Comparison of ENCODE assay signal across 15 cellular contexts in genomic region chr18:44699571-44700261, GRCh38. TPM values are rescaled to one million over a fixed set of nuclear protein-coding genes. Genes with fewer than 3 reads are reported as not detected.
DNase-seq lines count a peak whose midpoint lies in the region; ATAC-seq and TF ChIP-seq lines count a peak whose summit lies in the region.
"Had no signal": no experiment of that assay in that cellular context is flagged by ENCODE, and none has a peak within 500 bp of the region (broad histone marks: within the 10 kb centered on the region; RNA-seq: fewer than 3 reads in every experiment).

No MANE protein-coding gene starts in this region.

- TF ChIP-seq CTCF in glutamatergic neuron (IDR thresholded peaks at IDR 0.05; ENCODE audit: partially characterized antibody, unreplicated experiment) (no peak), ovary (IDR thresholded peaks at IDR 0.05) (no peak), upper lobe of left lung (IDR thresholded peaks at IDR 0.05) (no peak)

- CTCF ChIA-PET in activated CD8-positive, alpha-beta memory T cell treated with anti-CD3 and anti-CD28 coated beads, Interleukin-2, amount 10 ng/mL, durations not matched to agents 7 days and 5 days (lab: Charles Lee): interaction anchor here (1.2 kb wide), 1 partner anchor 12 kb away, joined by 3 read pairs; no protein-coding TSS in a partner anchor
- CTCF ChIA-PET in activated CD4-positive, alpha-beta memory T cell treated with anti-CD3 and anti-CD28 coated beads for 36 hours (lab: Charles Lee): interaction anchor here (0.8 kb wide), 1 partner anchor 188 kb away, joined by 3 read pairs; no protein-coding TSS in a partner anchor

- WGBS in ovary, 3 donors: 14 to 26% (median 20%) methylated on average over 10 of the region's 10 CpGs
- 67 to 77% methylated on average over 10 of the region's 10 CpGs for WGBS in upper lobe of left lung, 2 donors

- TF ChIP-seq EP300 in ovary (IDR thresholded peaks at IDR 0.05) (no peak), upper lobe of left lung (IDR thresholded peaks at IDR 0.05) (no peak)

- H3K4me1 ChIP-seq in ovary (ENCODE audit: insufficient read depth) (peaks cover 22% of the 10 kb centered on the region), upper lobe of left lung (peaks cover 5 to 23% (median 13%) of the 10 kb centered on the region in 4 donors)

- intact Hi-C loops in ovary (cut with DNase I): loop anchor here in 2 of 4 donors (10.0 kb wide), 2 partner anchors 85 to 95 kb away; no protein-coding TSS in a partner anchor
- intact Hi-C loops in activated CD4-positive, alpha-beta memory T cell treated with anti-CD3 and anti-CD28 coated beads for 36 hours (cut with micrococcal nuclease): loop anchor here (2.0 kb wide), 1 partner anchor 17 kb away; no protein-coding TSS in a partner anchor

- no peaks in the 10 kb centered on the region for H3K36me3 ChIP-seq in ovary
- H3K36me3 ChIP-seq in upper lobe of left lung: no peaks in the 10 kb centered on the region

- no peak for ATAC-seq in activated CD8-positive, alpha-beta memory T cell treated with anti-CD3 and anti-CD28 coated beads, Interleukin-2, amount 10 ng/mL, durations not matched to agents 7 days and 5 days
- peak in 1 of 2 donors; percentile 52 for ATAC-seq in upper lobe of left lung (ENCODE audit: low FRiP score in 2 of 2)
- ATAC-seq: PC-3 had no signal

- peaks cover 10% of the 10 kb centered on the region for H3K27me3 Mint-ChIP-seq in activated CD8-positive, alpha-beta memory T cell treated with anti-CD3 and anti-CD28 coated beads, Interleukin-2, amount 10 ng/mL, durations not matched to agents 7 days and 5 days
- peaks cover 2% of the 10 kb centered on the region for H3K27me3 Mint-ChIP-seq in glutamatergic neuron (ENCODE audit: unreplicated experiment)
- H3K27me3 Mint-ChIP-seq in activated CD4-positive, alpha-beta memory T cell treated with anti-CD3 and anti-CD28 coated beads for 36 hours: peaks cover 7% of the 10 kb centered on the region
- H3K27me3 Mint-ChIP-seq: CD4-positive, CD25-positive, alpha-beta regulatory T cell had no signal

- H3K4me1 Mint-ChIP-seq in activated CD8-positive, alpha-beta memory T cell treated with anti-CD3 and anti-CD28 coated beads, Interleukin-2, amount 10 ng/mL, durations not matched to agents 7 days and 5 days: peaks cover 40% of the 10 kb centered on the region
- peaks cover 35% of the 10 kb centered on the region for H3K4me1 Mint-ChIP-seq in glutamatergic neuron (ENCODE audit: low read depth, unreplicated experiment)
- peaks cover 15% of the 10 kb centered on the region for H3K4me1 Mint-ChIP-seq in activated CD4-positive, alpha-beta memory T cell treated with anti-CD3 and anti-CD28 coated beads for 36 hours (ENCODE audit: low read depth)

- H3K9me3 Mint-ChIP-seq in activated CD8-positive, alpha-beta memory T cell treated with anti-CD3 and anti-CD28 coated beads, Interleukin-2, amount 10 ng/mL, durations not matched to agents 7 days and 5 days (ENCODE audit: low read depth): peaks cover 2% of the 10 kb centered on the region
- no peaks in the 10 kb centered on the region for H3K9me3 Mint-ChIP-seq in glutamatergic neuron (ENCODE audit: unreplicated experiment)
- no peaks in the 10 kb centered on the region for H3K9me3 Mint-ChIP-seq in activated CD4-positive, alpha-beta memory T cell treated with anti-CD3 and anti-CD28 coated beads for 36 hours
- H3K9me3 Mint-ChIP-seq: activated naive CD4-positive, alpha-beta T cell treated with anti-CD3 and anti-CD28 coated beads, Interleukin-2, amount 50 U/mL, for 72 hours had no signal

- H3K27ac ChIP-seq in ovary: peak overlapping the region; percentile 4 to 85
- H3K27ac ChIP-seq in upper lobe of left lung: peak overlapping the region; percentile 9 to 56 (median 21)
- H3K27ac ChIP-seq: 22Rv1, hepatocyte had no signal

- POLR2A ChIA-PET in activated CD4-positive, alpha-beta memory T cell treated with anti-CD3 and anti-CD28 coated beads for 36 hours (lab: Charles Lee): no interaction called here

- H3K4me3 ChIP-seq in ovary: no peak overlapping the region
- no peak overlapping the region for H3K4me3 ChIP-seq in upper lobe of left lung
- H3K4me3 ChIP-seq: hepatocyte had no signal

- DNase-seq in activated CD8-positive, alpha-beta memory T cell treated with anti-CD3 and anti-CD28 coated beads, Interleukin-2, amount 10 ng/mL, durations not matched to agents 7 days and 5 days: no peak
- DNase-seq in activated CD8-positive, alpha-beta memory T cell treated with anti-CD3 and anti-CD28 coated beads, Interleukin-2, amount 50 U/mL, for 4 hours: no peak
- no peak for DNase-seq in glutamatergic neuron
- no peak for DNase-seq in ovary
- peak in 1 of 2 donors; percentile 13 for DNase-seq in upper lobe of left lung
- DNase-seq in NCI-H226: no peak
- DNase-seq in activated CD4-positive, alpha-beta memory T cell treated with anti-CD3 and anti-CD28 coated beads for 36 hours: no peak
- DNase-seq in NK-92 treated with Interleukin-12 subunit alpha and Interleukin-12 subunit beta, amount 100 ng/mL, for 24 hours (lab: John Stamatoyannopoulos, UW): no peak
- DNase-seq: activated CD8-positive, alpha-beta memory T cell treated with anti-CD3 and anti-CD28 coated beads, Interleukin-2, amount 50 U/mL, for 48 hours; CD4-positive, CD25-positive, alpha-beta regulatory T cell; NCI-H1105 treated with DMSO at 0.1 percent for 48 hours; PC-3 had no signal

- no peaks in the 10 kb centered on the region for H3K27me3 ChIP-seq in ovary
- no peaks in the 10 kb centered on the region for H3K27me3 ChIP-seq in upper lobe of left lung
- H3K27me3 ChIP-seq: hepatocyte had no signal

- H3K27ac Mint-ChIP-seq in activated CD8-positive, alpha-beta memory T cell treated with anti-CD3 and anti-CD28 coated beads, Interleukin-2, amount 10 ng/mL, durations not matched to agents 7 days and 5 days: peak overlapping the region; percentile 14
- H3K27ac Mint-ChIP-seq in glutamatergic neuron (ENCODE audit: unreplicated experiment): peak overlapping the region; percentile 50
- no peak overlapping the region for H3K27ac Mint-ChIP-seq in activated CD4-positive, alpha-beta memory T cell treated with anti-CD3 and anti-CD28 coated beads for 36 hours
- H3K27ac Mint-ChIP-seq: activated naive CD4-positive, alpha-beta T cell treated with anti-CD3 and anti-CD28 coated beads, Interleukin-2, amount 50 U/mL, for 72 hours; CD4-positive, CD25-positive, alpha-beta regulatory T cell had no signal

- peaks cover 38% of the 10 kb centered on the region for H3K36me3 Mint-ChIP-seq in activated CD8-positive, alpha-beta memory T cell treated with anti-CD3 and anti-CD28 coated beads, Interleukin-2, amount 10 ng/mL, durations not matched to agents 7 days and 5 days
- no peaks in the 10 kb centered on the region for H3K36me3 Mint-ChIP-seq in glutamatergic neuron (ENCODE audit: unreplicated experiment)
- H3K36me3 Mint-ChIP-seq in activated CD4-positive, alpha-beta memory T cell treated with anti-CD3 and anti-CD28 coated beads for 36 hours: no peaks in the 10 kb centered on the region
- H3K36me3 Mint-ChIP-seq: activated naive CD4-positive, alpha-beta T cell treated with anti-CD3 and anti-CD28 coated beads, Interleukin-2, amount 50 U/mL, for 72 hours; CD4-positive, CD25-positive, alpha-beta regulatory T cell had no signal

- no peaks in the 10 kb centered on the region for H3K9me3 ChIP-seq in ovary
- H3K9me3 ChIP-seq in upper lobe of left lung: no peaks in the 10 kb centered on the region

- no peak for TF ChIP-seq POLR2A in ovary (IDR thresholded peaks at IDR 0.05)
- TF ChIP-seq POLR2A in upper lobe of left lung (IDR thresholded peaks at IDR 0.05): no peak

- H3K4me3 Mint-ChIP-seq in activated CD8-positive, alpha-beta memory T cell treated with anti-CD3 and anti-CD28 coated beads, Interleukin-2, amount 10 ng/mL, durations not matched to agents 7 days and 5 days: no peak overlapping the region
- peak overlapping the region; percentile 18 for H3K4me3 Mint-ChIP-seq in glutamatergic neuron (ENCODE audit: unreplicated experiment)
- H3K4me3 Mint-ChIP-seq in activated CD4-positive, alpha-beta memory T cell treated with anti-CD3 and anti-CD28 coated beads for 36 hours: no peak overlapping the region
- H3K4me3 Mint-ChIP-seq: CD4-positive, CD25-positive, alpha-beta regulatory T cell had no signal

RNA-seq across cellular contexts. Expression of gene SETBP1, which starts 19.0 kb away (rescaled TPM):
- total RNA-seq in activated CD8-positive, alpha-beta memory T cell treated with anti-CD3 and anti-CD28 coated beads, Interleukin-2, amount 10 ng/mL, durations not matched to agents 7 days and 5 days: 10 to 100 TPM; 25.2 to 30.3 TPM
- total RNA-seq in glutamatergic neuron (ENCODE audit: unreplicated experiment): 83.3 TPM
- total RNA-seq in ovary: 10 to 100 TPM; 23.0 to 53.7 (median 33.3) TPM
- 10 to 100 TPM in 1 of 2 donors, 1 to 10 TPM in 1; 7.8 to 12.9 TPM for polyA plus RNA-seq in ovary
- 10 to 100 TPM; 11.7 to 38.8 (median 16.6) TPM for total RNA-seq in upper lobe of left lung
- total RNA-seq in activated CD4-positive, alpha-beta memory T cell treated with anti-CD3 and anti-CD28 coated beads for 36 hours: 1 to 10 TPM; 6.4 to 6.7 TPM
